In the genomic region with DNA sequence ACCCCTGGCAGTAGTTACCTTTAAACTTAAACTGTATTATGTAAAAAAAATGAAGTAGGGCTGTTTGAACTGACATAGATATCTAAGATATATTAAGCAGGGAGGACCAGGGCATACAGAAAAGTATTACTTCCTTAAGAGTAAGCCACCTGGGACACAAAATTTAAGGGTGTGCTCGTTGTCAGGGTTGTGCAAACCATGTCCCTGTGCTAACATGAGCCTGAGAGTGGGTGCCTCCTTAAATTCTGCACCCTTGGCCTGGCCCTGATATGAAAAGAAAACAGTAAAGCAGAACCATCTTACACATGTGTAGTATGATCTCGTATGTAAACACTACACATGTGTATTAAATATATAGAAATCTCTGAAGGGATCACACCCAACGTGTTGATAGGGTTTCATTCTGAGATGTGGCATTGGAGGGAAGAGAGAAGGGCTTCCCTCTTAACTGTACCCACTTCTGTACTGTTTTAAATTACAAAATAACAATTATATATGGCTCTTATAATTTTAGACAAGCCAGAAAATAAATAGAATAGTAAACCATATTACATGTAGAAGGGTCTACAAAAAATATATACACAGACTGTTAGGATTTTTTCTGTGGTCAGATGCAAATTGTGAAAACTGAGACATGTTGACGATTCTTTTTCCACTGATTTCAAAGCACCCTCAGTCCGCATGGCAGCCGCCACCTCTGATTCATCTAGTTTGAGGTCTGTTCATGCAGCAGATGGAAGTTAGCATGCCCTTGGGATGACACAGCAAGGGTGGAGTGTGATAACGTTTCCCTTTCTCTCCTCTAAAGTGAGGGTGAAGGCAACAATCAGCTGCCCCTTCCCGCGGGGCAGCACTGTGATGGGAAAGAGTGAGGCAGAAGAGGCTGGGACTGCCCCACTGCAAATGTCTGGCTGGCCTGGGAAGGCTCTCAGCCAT, we compare ENCODE assay signal across 9 cellular contexts.
DNase-seq lines count a peak whose midpoint lies in the region; ATAC-seq and TF ChIP-seq lines count a peak whose summit lies in the region.
"Had no signal": no experiment of that assay in that cellular context is flagged by ENCODE, and none has a peak within 500 bp of the region (broad histone marks: within the 10 kb centered on the region; RNA-seq: fewer than 3 reads in every experiment).

No MANE protein-coding gene starts in this region.

- DNase-seq in activated T-cell treated with anti-CD3 and anti-CD28 coated beads for 48 hours (ENCODE audit: low read depth) (peak; percentile 37), SJSA1 (ENCODE audit: low read depth in 1 of 2, low spot score in 2 of 2) (peak; percentile 46 to 63), HT-29 (ENCODE audit: low spot score) (no peak), NCI-H82 (lab: John Stamatoyannopoulos, UW) (no peak), neural progenitor cell (ENCODE audit: low spot score) (no peak)
- no peak for DNase-seq in activated T-cell treated with anti-CD3 and anti-CD28 coated beads, Interleukin-2, amount 50 U/mL, for 1 hour

- ATAC-seq in gastroesophageal sphincter, result peak; percentile 43

- H3K36me3 ChIP-seq in SJSA1, result no peaks in the 10 kb centered on the region
- no peaks in the 10 kb centered on the region for H3K36me3 ChIP-seq in gastroesophageal sphincter
- H3K36me3 ChIP-seq in neural progenitor cell, result no peaks in the 10 kb centered on the region
- H3K36me3 ChIP-seq: cardiac muscle cell had no signal

- peaks cover 14% of the 10 kb centered on the region for H3K4me1 ChIP-seq in SJSA1 (replicated peaks)
- peaks cover 0 to 10% (median 0%) of the 10 kb centered on the region in 3 donors for H3K4me1 ChIP-seq in gastroesophageal sphincter
- H3K4me1 ChIP-seq in neural progenitor cell, result no peaks in the 10 kb centered on the region

- peak overlapping the region; percentile 32 for H3K27ac ChIP-seq in SJSA1
- H3K27ac ChIP-seq in gastroesophageal sphincter, result no peak overlapping the region
- no peak overlapping the region for H3K27ac ChIP-seq in neural progenitor cell
- H3K27ac ChIP-seq: cardiac muscle cell had no signal

- TF ChIP-seq EP300 in gastroesophageal sphincter (IDR thresholded peaks at IDR 0.05), result no peak

- H2AFZ ChIP-seq in neural progenitor cell (replicated peaks), result no peak overlapping the region

- H3K27ac Mint-ChIP-seq in stimulated activated naive CD8-positive, alpha-beta T cell treated with anti-CD3 and anti-CD28 coated beads, Interleukin-15, Interleukin-2, amounts not matched to agents 100 ng/mL and 50 ng/mL, for 24 hours, result peak overlapping the region; percentile 60
- H3K27ac Mint-ChIP-seq in neural progenitor cell, result no peak overlapping the region

- H3K27me3 Mint-ChIP-seq in stimulated activated naive CD8-positive, alpha-beta T cell treated with anti-CD3 and anti-CD28 coated beads, Interleukin-15, Interleukin-2, amounts not matched to agents 100 ng/mL and 50 ng/mL, for 24 hours, result peaks cover 26% of the 10 kb centered on the region
- peaks cover 11% of the 10 kb centered on the region for H3K27me3 Mint-ChIP-seq in neural progenitor cell (ENCODE audit: insufficient read depth, low read depth)

- TF ChIP-seq CTCF in gastroesophageal sphincter (IDR thresholded peaks at IDR 0.05), result no peak
- no peak for TF ChIP-seq CTCF in neural progenitor cell (IDR thresholded peaks at IDR 0.05)

- TF ChIP-seq POLR2A in gastroesophageal sphincter (IDR thresholded peaks at IDR 0.05), result no peak

- H3K4me3 ChIP-seq in SJSA1 (no peak overlapping the region), gastroesophageal sphincter (no peak overlapping the region), neural progenitor cell (no peak overlapping the region)
- H3K4me3 ChIP-seq: cardiac muscle cell had no signal

- H3K9me3 ChIP-seq in SJSA1 (replicated peaks) (no peaks in the 10 kb centered on the region), gastroesophageal sphincter (no peaks in the 10 kb centered on the region), neural progenitor cell (ENCODE audit: low read depth) (no peaks in the 10 kb centered on the region)

- no peaks in the 10 kb centered on the region for H3K79me2 ChIP-seq in neural progenitor cell (ENCODE audit: low read depth)

- no peak overlapping the region for H3K4me2 ChIP-seq in neural progenitor cell

- no peaks in the 10 kb centered on the region for H3F3A ChIP-seq in neural progenitor cell (ENCODE audit: low read depth)

- H3K27me3 ChIP-seq in SJSA1 (replicated peaks) (no peaks in the 10 kb centered on the region), gastroesophageal sphincter (no peaks in the 10 kb centered on the region), neural progenitor cell (no peaks in the 10 kb centered on the region)

- H3K4me1 Mint-ChIP-seq in stimulated activated naive CD8-positive, alpha-beta T cell treated with anti-CD3 and anti-CD28 coated beads, Interleukin-15, Interleukin-2, amounts not matched to agents 100 ng/mL and 50 ng/mL, for 24 hours (ENCODE audit: low read depth), result peaks cover 26% of the 10 kb centered on the region
- peaks cover 10% of the 10 kb centered on the region for H3K4me1 Mint-ChIP-seq in neural progenitor cell

- H3K9ac ChIP-seq in neural progenitor cell, result no peak overlapping the region

- peaks cover 4% of the 10 kb centered on the region for H3K9me3 Mint-ChIP-seq in stimulated activated naive CD8-positive, alpha-beta T cell treated with anti-CD3 and anti-CD28 coated beads, Interleukin-15, Interleukin-2, amounts not matched to agents 100 ng/mL and 50 ng/mL, for 24 hours
- no peaks in the 10 kb centered on the region for H3K9me3 Mint-ChIP-seq in neural progenitor cell

- 52 to 75% methylated on average over 6 to 9 of the region's 9 CpGs for WGBS in gastroesophageal sphincter (ENCODE audit: low coverage in 1 of 2), 2 donors

- H4K20me1 ChIP-seq in neural progenitor cell (ENCODE audit: low read depth), result no peaks in the 10 kb centered on the region

- H3K4me3 Mint-ChIP-seq in stimulated activated naive CD8-positive, alpha-beta T cell treated with anti-CD3 and anti-CD28 coated beads, Interleukin-15, Interleukin-2, amounts not matched to agents 100 ng/mL and 50 ng/mL, for 24 hours, result no peak overlapping the region
- no peak overlapping the region for H3K4me3 Mint-ChIP-seq in neural progenitor cell

- no peaks in the 10 kb centered on the region for H3K36me3 Mint-ChIP-seq in stimulated activated naive CD8-positive, alpha-beta T cell treated with anti-CD3 and anti-CD28 coated beads, Interleukin-15, Interleukin-2, amounts not matched to agents 100 ng/mL and 50 ng/mL, for 24 hours (ENCODE audit: low read depth)
- no peaks in the 10 kb centered on the region for H3K36me3 Mint-ChIP-seq in neural progenitor cell

Comparison
In these comparisons a context has a peak if more than half of its experiments do, and no peak if none do; other contexts are left out.
1. DNase-seq: peak in activated T-cell treated with anti-CD3 and anti-CD28 coated beads for 48 hours (single experiment) and SJSA1 (2 of 2); none in activated T-cell treated with anti-CD3 and anti-CD28 coated beads, Interleukin-2, amount 50 U/mL, for 1 hour (single experiment), HT-29 (single experiment), NCI-H82 (single experiment) and neural progenitor cell (single experiment).